Comparison of ENCODE assay signal across 20 cellular contexts in the genomic region with DNA sequence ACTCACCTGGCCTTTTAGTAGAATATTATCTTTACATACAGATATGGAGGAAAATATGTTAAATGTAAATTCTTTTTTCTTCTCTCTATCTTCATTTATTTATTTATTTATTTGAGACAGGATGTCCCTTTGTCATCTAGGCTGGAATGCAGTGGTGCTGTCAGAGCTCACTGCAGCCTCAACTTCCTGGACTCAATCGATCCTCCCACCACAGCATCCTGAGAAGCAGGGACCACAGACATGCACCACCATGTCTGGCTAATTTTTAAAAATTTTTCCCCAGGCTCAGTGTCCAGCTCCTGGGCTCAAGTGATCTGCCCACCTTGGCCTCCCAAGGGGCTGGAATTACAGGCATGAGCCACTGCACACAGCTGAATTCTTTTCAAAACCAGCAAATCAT. TPM values are rescaled to one million over a fixed set of nuclear protein-coding genes. Genes with fewer than 3 reads are reported as not detected.
DNase-seq lines count a peak whose midpoint lies in the region; ATAC-seq, FAIRE-seq and TF ChIP-seq lines count a peak whose summit lies in the region.
"Had no signal": no experiment of that assay in that cellular context is flagged by ENCODE, and none has a peak within 500 bp of the region (broad histone marks: within the 10 kb centered on the region; RNA-seq: fewer than 3 reads in every experiment).

No MANE protein-coding gene starts in this region.

- no peaks in the 10 kb centered on the region for H4K20me1 ChIP-seq in GM12878 (ENCODE audit: control insufficient read depth, insufficient read depth)

- DNase-seq in GM12878 (ENCODE audit: low read depth, low spot score) (no peak), GM12891 (ENCODE audit: insufficient read length, low spot score) (no peak), NCI-H2227 (lab: John Stamatoyannopoulos, UW; ENCODE audit: unreplicated experiment) (no peak), kidney glomerular epithelial cell (lab: John Stamatoyannopoulos, UW) (no peak)
- DNase-seq: 8988T; AML-193; CD4-positive, CD25-positive, alpha-beta regulatory T cell; DMS53; GF-D8; GM23248; Kasumi-1; KBM-7 had no signal

- POLR2A ChIA-PET in GM12878 (lab: Charles Lee), result interaction anchor here (1.0 to 1.7 kb wide), 2 partner anchors 9 to 18 kb away, joined by 3 to 7 read pairs; no protein-coding TSS in a partner anchor

- no peaks in the 10 kb centered on the region for H3K27me3 ChIP-seq in GM12878 (replicated peaks in 1 of 2; ENCODE audit: control insufficient read depth in 2 of 2, insufficient read depth in 2 of 2, low read length in 1 of 2)
- H3K27me3 ChIP-seq: BLaER1 treated with 17β-estradiol and CSF1 and Interleukin-3, amounts not matched to agents 10 nM and 100 nM had no signal

- peak; percentile 45 for ATAC-seq in GM18873 (IDR thresholded peaks at IDR 0.05; ENCODE audit: low FRiP score, unreplicated experiment)
- ATAC-seq in GM21423 (IDR thresholded peaks at IDR 0.05; ENCODE audit: unreplicated experiment), result peak; percentile 55
- ATAC-seq in HG03378 (IDR thresholded peaks at IDR 0.05; ENCODE audit: unreplicated experiment), result peak; percentile 67
- no peak for ATAC-seq in GM12878
- ATAC-seq: HCT116 had no signal

- no peaks in the 10 kb centered on the region for H3K9me3 ChIP-seq in GM12878 (replicated peaks; ENCODE audit: control insufficient read depth, insufficient read depth, low read length)
- H3K9me3 ChIP-seq: BLaER1 treated with 17β-estradiol and CSF1 and Interleukin-3, amounts not matched to agents 10 nM and 100 nM had no signal

- no peak for TF ChIP-seq CTCF in GM12878 (IDR thresholded peaks at IDR 0.05 in 2 of 3, conservative IDR thresholded peaks at IDR 0.05 in 1 of 3; ENCODE audit: control insufficient read depth in 2 of 3, extremely low read depth in 1 of 3, insufficient read depth in 1 of 3, low read depth in 3 of 3, low read length in 3 of 3)

- intact Hi-C loops in GM12878 (cut with micrococcal nuclease; ENCODE audit: unreplicated experiment), result no loop called here

- no peak overlapping the region for H3K27ac ChIP-seq in GM12878 (ENCODE audit: control insufficient read depth, insufficient read depth)
- H3K27ac ChIP-seq: BLaER1 treated with 17β-estradiol and CSF1 and Interleukin-3, amounts not matched to agents 10 nM and 100 nM; GM23248; HL-60 had no signal

- RAD21 ChIA-PET in GM12878 (lab: Charles Lee; ENCODE audit: unreplicated experiment), result interaction anchor here (1.2 to 3.8 kb wide), 5 partner anchors 10 to 22 kb away, joined by 4 to 23 read pairs (median 8); partner anchors contain the start of gene KYNU

- peaks cover 2% of the 10 kb centered on the region for H3K79me2 ChIP-seq in GM12878 (ENCODE audit: control insufficient read depth, insufficient read depth, low read length)

- in situ Hi-C loops in GM12878 (cut with MboI), result no loop called here

- H3K9ac ChIP-seq in GM12878 (ENCODE audit: control insufficient read depth, insufficient read depth, low read length), result no peak overlapping the region
- H3K9ac ChIP-seq: BLaER1 treated with 17β-estradiol and CSF1 and Interleukin-3, amounts not matched to agents 10 nM and 100 nM; GM23248 had no signal

- TF ChIP-seq EP300 in GM12878 (IDR thresholded peaks at IDR 0.05; ENCODE audit: borderline replicate concordance in 1 of 2, control insufficient read depth in 1 of 2, low read depth in 2 of 2, low read length in 2 of 2), result no peak

- peaks cover 0 to 8% of the 10 kb centered on the region in 2 experiments; a peak in 3 of 4 replicates for H3K36me3 ChIP-seq in GM12878 (ENCODE audit: control insufficient read depth in 2 of 2, insufficient read depth in 2 of 2, low read length in 1 of 2)

- WGBS in GM12878 (ENCODE audit: insufficient coverage, insufficient replicate concordance, low lambda C conversion rate, missing lambda C conversion rate), result 72% methylated on average over 1 of the region's 1 CpG

- SMC1A ChIA-PET in GM12878 (lab: Charles Lee; ENCODE audit: uncharacterized antibody, unreplicated experiment), result interaction anchor here (0.7 to 2.0 kb wide), 10 partner anchors 10 to 205 kb away, joined by 3 to 7 read pairs (median 4); no protein-coding TSS in a partner anchor

- peaks cover 7% of the 10 kb centered on the region; the same call in 1 of the 2 replicates for H3K4me1 ChIP-seq in GM12878 (ENCODE audit: control insufficient read depth, insufficient read depth, low read length)
- H3K4me1 ChIP-seq: BLaER1 treated with 17β-estradiol and CSF1 and Interleukin-3, amounts not matched to agents 10 nM and 100 nM had no signal

- no peak for TF ChIP-seq POLR2A in GM12878 (IDR thresholded peaks at IDR 0.05; ENCODE audit: low read depth, low read length)
- no peak for TF ChIP-seq POLR2A in GM12891 (IDR thresholded peaks at IDR 0.05; ENCODE audit: low read depth, low read length)

- CTCF ChIA-PET in GM12878 (lab: Yijun Ruan, JAX), result interaction anchor here (0.5 to 3.2 kb wide), 5 partner anchors 18 to 975 kb away, joined by 3 to 17 read pairs (median 3); no protein-coding TSS in a partner anchor

- no peak for FAIRE-seq in GM12878 (lab: Jason Lieb, UNC)
- FAIRE-seq in GM12891 (lab: Jason Lieb, UNC), result no peak
- FAIRE-seq: GM18507, H54 had no signal

- BruUV-seq in GM12878 (replicated peaks; lab: Mats Ljungman, UMichigan), result no TSS peak

- no peak overlapping the region for H3K4me2 ChIP-seq in GM12878 (ENCODE audit: control insufficient read depth, insufficient read depth)
- H3K4me2 ChIP-seq: BLaER1 treated with 17β-estradiol and CSF1 and Interleukin-3, amounts not matched to agents 10 nM and 100 nM had no signal

- no peak overlapping the region for H3K4me3 ChIP-seq in GM12878
- H3K4me3 ChIP-seq: BLaER1 treated with 17β-estradiol and CSF1 and Interleukin-3, amounts not matched to agents 10 nM and 100 nM; GM23248 had no signal

- H2AFZ ChIP-seq in GM12878 (ENCODE audit: control insufficient read depth, low read depth, low read length), result no peak overlapping the region
- H2AFZ ChIP-seq: GM23248 had no signal

- TF ChIP-seq RAD21 in GM12878 (IDR thresholded peaks at IDR 0.05; ENCODE audit: insufficient read depth, low read depth, low read length), result no peak

TF ChIP-seq in GM12878, 131 proteins besides CTCF, POLR2A, EP300 and RAD21:
- TF ChIP-seq CHD4 (IDR thresholded peaks at IDR 0.05), result no peak
- peak; percentile 13; the same call in 1 of the 2 replicates for TF ChIP-seq RUNX3 (IDR thresholded peaks at IDR 0.05; ENCODE audit: low read length)
- TF ChIP-seq LARP7 (IDR thresholded peaks at IDR 0.05), result no peak

TF ChIP-seq in GM12891, 5 proteins besides CTCF, POLR2A, EP300 and RAD21:
- no peak for TF ChIP-seq TAF1 (IDR thresholded peaks at IDR 0.05; ENCODE audit: low read depth, low read length)
- no peak for TF ChIP-seq PAX5 (IDR thresholded peaks at IDR 0.05; ENCODE audit: insufficient read depth, low read length, severe bottlenecking)
- no peak for TF ChIP-seq POU2F2 (IDR thresholded peaks at IDR 0.05; ENCODE audit: low read depth, low read length)
- no peak for TF ChIP-seq SPI1 (IDR thresholded peaks at IDR 0.05; ENCODE audit: low read depth, low read length)
TF ChIP-seq in GM12891: peak in this region for 0.

RNA-seq across cellular contexts. Expression of gene KYNU, which starts 20.3 kb away (rescaled TPM):
- total RNA-seq in GM12878 (2013; cell fraction: nucleolus; rRNA removed), result 87.8 and 98.2 TPM in 2 replicates
- total RNA-seq in GM12878 (2014; rRNA removed) (34.8 and 45.1 TPM in 2 replicates), GM12878 (2014; rRNA removed; fragmentation: Illumina TruSeq; extraction: Trizol) (56.2 and 57.0 TPM in 2 replicates), GM12878 (2021) (36.8 and 38.6 TPM in 2 replicates)
- polyA plus RNA-seq in GM12878 (2011; ENCODE audit: low read depth), result 23.3 TPM
- polyA plus RNA-seq in GM12878 (2011; rRNA removed) (39.9 and 55.5 TPM in 2 replicates), GM12878 (2014; fragmentation: Illumina TruSeq; extraction: Trizol) (48.8 and 66.6 TPM in 2 replicates), GM12878 (2014; fragmentation: Nextera tagmentation; extraction: Ambion mirVana) (100 to 1,000 TPM in 1 of 2 experiments, 10 to 100 TPM in 1; 65.0 to 101 TPM), GM12878 (2014; rRNA removed) (24.7 and 31.3 TPM in 2 replicates), GM12878 (2016; fragmentation: Nextera tagmentation; extraction: Ambion mirVana) (10 to 100 TPM; 31.3 to 33.8 TPM)
- 17.1 and 20.3 TPM in 2 replicates for polyA plus RNA-seq in GM12878 (2011; cell fraction: cytosol; rRNA removed)
- polyA plus RNA-seq in GM12878 (2011; cell fraction: nucleus; rRNA removed), result 15.4 and 16.4 TPM in 2 replicates
- polyA plus RNA-seq in GM12878 (2012), result 23.7 and 28.4 TPM in 2 replicates
- polyA minus RNA-seq in GM12878 (2011; rRNA and poly(A)+ RNA removed), result 19.8 and 39.5 TPM in 2 replicates
- 12.6 and 16.5 TPM in 2 replicates for polyA minus RNA-seq in GM12878 (2011; cell fraction: cytosol; rRNA and poly(A)+ RNA removed)
- 34.2 and 46.5 TPM in 2 replicates for polyA minus RNA-seq in GM12878 (2011; cell fraction: nucleus; rRNA and poly(A)+ RNA removed)
- 16.4 TPM for polyA plus RNA-seq in GM12891 (2012; ENCODE audit: low read depth, missing spikeins)
- total RNA-seq: CD4-positive, CD25-positive, alpha-beta regulatory T cell; GM23248 had no signal
- polyA plus RNA-seq: GM23248 had no signal
